ENCODE assay signal across 8 cellular contexts in genomic region chr12:93466625-93467350, GRCh38. TPM values are rescaled to one million over a fixed set of nuclear protein-coding genes. Genes with fewer than 3 reads are reported as not detected.
DNase-seq lines count a peak whose midpoint lies in the region; ATAC-seq lines count a peak whose summit lies in the region.

No MANE protein-coding gene starts in this region.

- no peak overlapping the region for H3K14ac ChIP-seq in neuronal stem cell (ENCODE audit: low read length)

- H2AK5ac ChIP-seq in neuronal stem cell (ENCODE audit: low read depth, low read length): no peak overlapping the region

- no peak overlapping the region for H2BK120ac ChIP-seq in neuronal stem cell (ENCODE audit: low read depth, low read length)

- no peak overlapping the region for H2BK12ac ChIP-seq in neuronal stem cell (ENCODE audit: low read length)

- no peaks in the 10 kb centered on the region for H3K9me3 ChIP-seq in ES-I3 (ENCODE audit: control insufficient read depth, insufficient read depth, low read length)
- no peaks in the 10 kb centered on the region for H3K9me3 ChIP-seq in Karpas-422 (ENCODE audit: low read length)
- no peaks in the 10 kb centered on the region for H3K9me3 ChIP-seq in effector memory CD4-positive, alpha-beta T cell (ENCODE audit: control insufficient read depth, low read length)
- H3K9me3 ChIP-seq in neuronal stem cell (replicated peaks in 1 of 2; ENCODE audit: control insufficient read depth in 2 of 2, insufficient read depth in 1 of 2, low read depth in 1 of 2, low read length in 2 of 2): peaks cover 0 to 3% of the 10 kb centered on the region in 2 donors

- H3K4me3 ChIP-seq in Karpas-422 (ENCODE audit: low read length): no peak overlapping the region
- no peak overlapping the region for H3K4me3 ChIP-seq in effector memory CD4-positive, alpha-beta T cell (ENCODE audit: insufficient read depth, low read depth, low read length, poor library complexity, severe bottlenecking)
- peak overlapping the region in 1 of 2 donors; percentile 76 for H3K4me3 ChIP-seq in neuronal stem cell (ENCODE audit: low read length in 2 of 2)

- H2BK15ac ChIP-seq in neuronal stem cell (ENCODE audit: low read length): no peak overlapping the region

- DNase-seq in Karpas-422 (no peak), neuronal stem cell (ENCODE audit: low spot score) (no peak), SK-N-DZ (ENCODE audit: low spot score) (no peak), cerebellar nuclear complex (lab: John Stamatoyannopoulos, UW) (no peak), T1000 (lab: John Stamatoyannopoulos, UW) (no peak)
- no peak for DNase-seq in effector memory CD4-positive, alpha-beta T cell

- no peak overlapping the region for H3K23ac ChIP-seq in neuronal stem cell (ENCODE audit: low read depth, low read length, poor library complexity)

- no CpG with 5 or more reads among the region's 9 CpGs for WGBS in neuronal stem cell (ENCODE audit: extremely low coverage in 2 of 2, insufficient read length in 2 of 2, insufficient replicate concordance in 1 of 2), 2 donors

- no peak overlapping the region for H4K8ac ChIP-seq in neuronal stem cell (ENCODE audit: low read depth, low read length)

- H3K79me2 ChIP-seq in Karpas-422 (ENCODE audit: low read length): peaks cover 43% of the 10 kb centered on the region

- H3K27me3 ChIP-seq in Karpas-422 (ENCODE audit: low read length): no peaks in the 10 kb centered on the region
- H3K27me3 ChIP-seq in effector memory CD4-positive, alpha-beta T cell (replicated peaks; ENCODE audit: control insufficient read depth, insufficient read depth, low read length, poor library complexity, severe bottlenecking): no peaks in the 10 kb centered on the region
- H3K27me3 ChIP-seq in neuronal stem cell (ENCODE audit: control insufficient read depth in 3 of 3, insufficient read depth in 3 of 3, low read depth in 1 of 3, low read length in 3 of 3): no peaks in the 10 kb centered on the region

- H3K9ac ChIP-seq in ES-I3 (ENCODE audit: low read depth, low read length) (peak overlapping the region; percentile 95; the same call in 1 of the 2 replicates), Karpas-422 (ENCODE audit: low read length) (no peak overlapping the region), neuronal stem cell (ENCODE audit: low read depth, low read length, poor library complexity) (no peak overlapping the region)

- H3K4me1 ChIP-seq in ES-I3 (ENCODE audit: insufficient read depth, low read length): peaks cover 4% of the 10 kb centered on the region
- peaks cover 16% of the 10 kb centered on the region for H3K4me1 ChIP-seq in Karpas-422 (ENCODE audit: low read length)
- peaks cover 14% of the 10 kb centered on the region for H3K4me1 ChIP-seq in effector memory CD4-positive, alpha-beta T cell (ENCODE audit: control insufficient read depth, insufficient read depth, low read length, poor library complexity, severe bottlenecking)
- peaks cover 0 to 5% of the 10 kb centered on the region in 2 donors for H3K4me1 ChIP-seq in neuronal stem cell (ENCODE audit: control insufficient read depth in 2 of 2, insufficient read depth in 1 of 2, low read depth in 1 of 2, low read length in 2 of 2)

- H4K91ac ChIP-seq in neuronal stem cell (ENCODE audit: low read depth, low read length, poor library complexity): no peak overlapping the region

- H2AFZ ChIP-seq in Karpas-422 (ENCODE audit: low read length): peak overlapping the region; percentile 87
- peak overlapping the region; percentile 88 for H2AFZ ChIP-seq in neuronal stem cell (ENCODE audit: low read length)

- H3K18ac ChIP-seq in neuronal stem cell (ENCODE audit: low read length): no peak overlapping the region

- no peak for ATAC-seq in GM19467 (IDR thresholded peaks at IDR 0.05; ENCODE audit: unreplicated experiment)

- H3K27ac ChIP-seq in Karpas-422 (ENCODE audit: low read length) (no peak overlapping the region), neuronal stem cell (replicated peaks; ENCODE audit: low read length) (no peak overlapping the region)
- peak overlapping the region; percentile 81 for H3K27ac ChIP-seq in effector memory CD4-positive, alpha-beta T cell (ENCODE audit: insufficient read depth, low read length, poor library complexity, severe bottlenecking)

- no peaks in the 10 kb centered on the region for H4K20me1 ChIP-seq in Karpas-422 (ENCODE audit: insufficient read depth, low read depth, low read length)

- H3K79me1 ChIP-seq in neuronal stem cell (ENCODE audit: low read depth, low read length): no peaks in the 10 kb centered on the region

- H3K4me2 ChIP-seq in Karpas-422 (ENCODE audit: low read depth, low read length, poor library complexity, severe bottlenecking) (no peak overlapping the region), neuronal stem cell (ENCODE audit: insufficient read depth, low read length, poor library complexity, severe bottlenecking) (no peak overlapping the region)

- H3K9me2 ChIP-seq in Karpas-422 (replicated peaks; ENCODE audit: insufficient read depth, low read length): no peaks in the 10 kb centered on the region

- H3K36me3 ChIP-seq in ES-I3 (ENCODE audit: insufficient read depth, low read length) (0 out of 2 replicates have a peak, but pooled peaks cover 4% of the 10 kb centered on the region), Karpas-422 (ENCODE audit: insufficient read depth, low read length) (peaks cover 12% of the 10 kb centered on the region), neuronal stem cell (replicated peaks in 1 of 2; ENCODE audit: control insufficient read depth in 2 of 2, insufficient read depth in 2 of 2, low read length in 2 of 2) (peaks cover 1 to 33% of the 10 kb centered on the region in 2 donors)
- H3K36me3 ChIP-seq in effector memory CD4-positive, alpha-beta T cell (ENCODE audit: control insufficient read depth, insufficient read depth, low read length): peaks cover 9% of the 10 kb centered on the region

- no peak overlapping the region for H2BK5ac ChIP-seq in neuronal stem cell (ENCODE audit: low read length)

- no peak overlapping the region for H3K4ac ChIP-seq in neuronal stem cell (ENCODE audit: low read length)

RNA-seq across cellular contexts. Expression of gene MRPL42, which starts 0.5 kb away (rescaled TPM):
- 39.2 and 131 TPM in 2 replicates for total RNA-seq in Karpas-422 (2014; rRNA removed; shearing (Covaris generic); ENCODE audit: low replicate concordance)
- polyA plus RNA-seq in neuronal stem cell (2013, experiment 1 of 2): 127 TPM
- polyA plus RNA-seq in neuronal stem cell (2013, experiment 2 of 2): 137 TPM
- 162 and 170 TPM in 2 replicates for polyA plus RNA-seq in SK-N-DZ (2014; cell fraction: cytosol; rRNA removed)
- 87.2 and 107 TPM in 2 replicates for polyA plus RNA-seq in SK-N-DZ (2014; cell fraction: nucleus; rRNA removed)

RNA-seq across cellular contexts. Expression of gene UBE2N, which starts 25.0 kb away (rescaled TPM):
- 100 and 124 TPM in 2 replicates for total RNA-seq in Karpas-422 (2014; rRNA removed; shearing (Covaris generic); ENCODE audit: low replicate concordance)
- 174 TPM for polyA plus RNA-seq in neuronal stem cell (2013, experiment 1 of 2)
- 180 TPM for polyA plus RNA-seq in neuronal stem cell (2013, experiment 2 of 2)
- 101 and 116 TPM in 2 replicates for polyA plus RNA-seq in SK-N-DZ (2014; cell fraction: cytosol; rRNA removed)
- polyA plus RNA-seq in SK-N-DZ (2014; cell fraction: nucleus; rRNA removed): 59.6 and 62.3 TPM in 2 replicates
